24 cellular contexts compared by ENCODE assay signal in genomic region chr21:27725916-27726315, GRCh38.
"Had no signal": no experiment of that assay in that cellular context is flagged by ENCODE, and none has a peak within 500 bp of the region (broad histone marks: within the 10 kb centered on the region; RNA-seq: fewer than 3 reads in every experiment).

No MANE protein-coding gene starts in this region.

- H3K4me3 Mint-ChIP-seq: activated CD4-positive, alpha-beta T cell treated with anti-CD3 and anti-CD28 coated beads, Interleukin-2, amount 10 ng/mL, durations not matched to agents 7 days and 5 days; activated naive CD4-positive, alpha-beta T cell treated with anti-CD3 and anti-CD28 coated beads, Interleukin-2, amount 10 ng/mL, durations not matched to agents 7 days and 5 days; activated naive CD8-positive, alpha-beta T cell treated with anti-CD3 and anti-CD28 coated beads, Interleukin-2, amount 50 U/mL, for 24 hours; activated T-cell treated with anti-CD3 and anti-CD28 coated beads, Interleukin-2, amount 50 U/mL, for 4 hours; naive thymus-derived CD4-positive, alpha-beta T cell; neural progenitor cell; T-helper 1 cell treated with Interleukin-12 subunit alpha and Interleukin-12 subunit beta and Interleukin-4 antibody, amounts not matched to agents 30 μg/mL and 1 μg/mL, for 36 hours had no signal

- H3K9me3 ChIP-seq: esophagus squamous epithelium, ovary, tibial artery, uterus had no signal

- H3K4me3 ChIP-seq: esophagus squamous epithelium, lung, neural progenitor cell, ovary, tibial artery, uterus had no signal

- H3K27me3 ChIP-seq: esophagus squamous epithelium, neural progenitor cell, ovary, tibial artery, uterus had no signal

- DNase-seq: activated CD4-positive, alpha-beta T cell treated with anti-CD3 and anti-CD28 coated beads, Interleukin-2, amount 10 ng/mL, durations not matched to agents 7 days and 5 days; activated CD8-positive, alpha-beta memory T cell treated with anti-CD3 and anti-CD28 coated beads, Interleukin-2, amount 50 U/mL, for 4 hours; activated effector memory CD4-positive, alpha-beta T cell treated with Interleukin-2 at 50 U/mL for 16 hours; activated naive CD4-positive, alpha-beta T cell treated with anti-CD3 and anti-CD28 coated beads, Interleukin-2, amount 10 ng/mL, durations not matched to agents 7 days and 5 days; activated naive CD8-positive, alpha-beta T cell treated with anti-CD3 and anti-CD28 coated beads, Interleukin-2, amount 50 U/mL, for 24 hours; activated T-cell treated with anti-CD3 and anti-CD28 coated beads, Interleukin-2, amount 50 U/mL, for 4 hours; aorta; cerebellar nuclear complex; effector CD4-positive, alpha-beta T cell; esophagus squamous epithelium; foreskin melanocyte; hypothalamus; naive thymus-derived CD4-positive, alpha-beta T cell; ovary; stimulated activated CD4-positive, alpha-beta T cell treated with anti-CD3 and anti-CD28 coated beads, Interleukin-12 subunit alpha, Interleukin-12 subunit beta, amount 100 ng/mL, for 4 hours; stimulated activated CD4-positive, alpha-beta T cell treated with anti-CD3 and anti-CD28 coated beads, Interleukin-1b, Interleukin-23, amount 100 ng/mL, for 48 hours; stimulated activated naive CD4-positive, alpha-beta T cell treated with Interleukin-2 at 50 U/mL for 16 hours; substantia nigra; tibial artery; uterus had no signal

- H3K4me1 ChIP-seq: esophagus squamous epithelium, neural progenitor cell, tibial artery, uterus had no signal

- H3K27me3 Mint-ChIP-seq: activated CD4-positive, alpha-beta T cell treated with anti-CD3 and anti-CD28 coated beads, Interleukin-2, amount 10 ng/mL, durations not matched to agents 7 days and 5 days; activated naive CD4-positive, alpha-beta T cell treated with anti-CD3 and anti-CD28 coated beads, Interleukin-2, amount 10 ng/mL, durations not matched to agents 7 days and 5 days; activated naive CD8-positive, alpha-beta T cell treated with anti-CD3 and anti-CD28 coated beads, Interleukin-2, amount 50 U/mL, for 24 hours had no signal

- H3K36me3 Mint-ChIP-seq: activated naive CD4-positive, alpha-beta T cell treated with anti-CD3 and anti-CD28 coated beads, Interleukin-2, amount 10 ng/mL, durations not matched to agents 7 days and 5 days; naive thymus-derived CD4-positive, alpha-beta T cell; neural progenitor cell had no signal

- H3K27ac Mint-ChIP-seq: activated CD4-positive, alpha-beta T cell treated with anti-CD3 and anti-CD28 coated beads, Interleukin-2, amount 10 ng/mL, durations not matched to agents 7 days and 5 days; activated naive CD4-positive, alpha-beta T cell treated with anti-CD3 and anti-CD28 coated beads, Interleukin-2, amount 10 ng/mL, durations not matched to agents 7 days and 5 days; activated naive CD8-positive, alpha-beta T cell treated with anti-CD3 and anti-CD28 coated beads, Interleukin-2, amount 50 U/mL, for 24 hours; naive thymus-derived CD4-positive, alpha-beta T cell; neural progenitor cell; T-helper 1 cell treated with Interleukin-12 subunit alpha and Interleukin-12 subunit beta and Interleukin-4 antibody, amounts not matched to agents 30 μg/mL and 1 μg/mL, for 36 hours had no signal

- H3K9me3 Mint-ChIP-seq: neural progenitor cell; T-helper 1 cell treated with Interleukin-12 subunit alpha and Interleukin-12 subunit beta and Interleukin-4 antibody, amounts not matched to agents 30 μg/mL and 1 μg/mL, for 36 hours had no signal

- H3K4me1 Mint-ChIP-seq: activated CD4-positive, alpha-beta T cell treated with anti-CD3 and anti-CD28 coated beads, Interleukin-2, amount 10 ng/mL, durations not matched to agents 7 days and 5 days; activated naive CD4-positive, alpha-beta T cell treated with anti-CD3 and anti-CD28 coated beads, Interleukin-2, amount 10 ng/mL, durations not matched to agents 7 days and 5 days; activated naive CD8-positive, alpha-beta T cell treated with anti-CD3 and anti-CD28 coated beads, Interleukin-2, amount 50 U/mL, for 24 hours; naive thymus-derived CD4-positive, alpha-beta T cell; neural progenitor cell had no signal

- ATAC-seq: activated CD4-positive, CD25-positive, alpha-beta regulatory T cell treated with anti-CD3 and anti-CD28 coated beads, Interleukin-2, amount 50 U/mL, for 24 hours; activated naive CD8-positive, alpha-beta T cell treated with anti-CD3 and anti-CD28 coated beads, Interleukin-2, amount 50 U/mL, for 24 hours; activated T-cell treated with anti-CD3 and anti-CD28 coated beads, Interleukin-2, amount 50 U/mL, for 4 hours; naive thymus-derived CD4-positive, alpha-beta T cell had no signal

- H3K27ac ChIP-seq: esophagus squamous epithelium, neural progenitor cell, ovary, tibial artery, uterus had no signal
